8 cellular contexts compared by ENCODE assay signal in the genomic region with DNA sequence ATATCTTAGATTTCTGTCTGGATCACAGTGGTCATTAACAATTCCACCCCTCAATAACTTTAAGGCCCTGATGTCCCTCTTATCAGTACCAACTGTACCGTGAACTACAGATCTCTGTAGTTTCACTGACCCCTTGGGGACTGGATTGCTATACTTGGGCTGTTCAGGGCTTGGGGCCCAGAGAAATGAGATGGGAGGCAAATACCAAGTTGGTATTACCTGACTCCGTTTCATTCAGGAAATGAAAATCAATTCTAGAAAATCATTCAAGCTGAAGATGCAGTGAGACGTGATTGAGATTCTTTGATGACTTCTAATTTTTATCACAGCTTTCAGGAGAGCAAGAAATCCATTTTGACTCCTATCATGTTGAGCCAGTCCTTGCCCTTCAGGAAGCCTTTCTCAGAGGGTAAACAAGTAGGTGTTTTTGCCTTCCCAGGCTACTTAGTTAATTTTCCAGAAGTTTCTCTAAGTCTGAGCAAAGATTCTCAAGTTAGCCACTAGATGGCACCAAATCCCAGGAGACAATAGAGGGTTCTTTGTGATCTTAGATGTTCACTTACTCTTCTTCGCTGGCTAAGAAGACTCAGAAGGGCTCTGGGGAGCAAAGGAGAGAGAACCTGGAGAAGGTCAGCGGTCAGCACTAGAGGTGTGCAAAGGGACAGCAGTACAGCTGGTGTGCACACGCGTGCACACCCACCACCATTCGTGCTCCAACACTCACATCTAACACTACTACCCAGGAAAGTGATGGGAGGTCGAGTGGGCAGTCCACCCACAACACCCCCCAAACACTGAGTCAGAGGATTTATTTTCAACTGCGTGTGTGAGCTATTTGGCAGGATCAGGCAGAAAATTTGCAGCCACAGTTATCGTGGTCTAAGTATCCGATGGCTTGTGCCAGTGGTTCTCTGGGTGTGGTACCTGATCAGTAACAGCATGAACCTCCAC. TPM values are rescaled to one million over a fixed set of nuclear protein-coding genes. Genes with fewer than 3 reads are reported as not detected.
DNase-seq lines count a peak whose midpoint lies in the region; ATAC-seq and TF ChIP-seq lines count a peak whose summit lies in the region.

No MANE protein-coding gene starts in this region.

- H3K9ac ChIP-seq in iPS-18a (ENCODE audit: low read length) (no peak overlapping the region), skeletal muscle satellite cell (ENCODE audit: low read depth, low read length) (no peak overlapping the region)

- H2AFZ ChIP-seq in OCI-LY7 (ENCODE audit: low read length): no peak overlapping the region

- peak; percentile 57 for ATAC-seq in GM21360 (IDR thresholded peaks at IDR 0.05; ENCODE audit: unreplicated experiment)

- no peaks in the 10 kb centered on the region for H3K9me3 ChIP-seq in OCI-LY7 (ENCODE audit: low read length)
- no peaks in the 10 kb centered on the region for H3K9me3 ChIP-seq in iPS-18a (ENCODE audit: control insufficient read depth, low read depth, low read length)
- no peaks in the 10 kb centered on the region for H3K9me3 ChIP-seq in skeletal muscle satellite cell (replicated peaks; ENCODE audit: low read length)

- POLR2A ChIA-PET in OCI-LY7 (lab: Charles Lee): interaction anchor here (1.1 kb wide), 1 partner anchor 178 kb away, joined by 3 read pairs; no protein-coding TSS in a partner anchor

- H3K27me3 ChIP-seq in iPS-18a (ENCODE audit: control insufficient read depth, insufficient read depth, low read length): no peaks in the 10 kb centered on the region
- no peaks in the 10 kb centered on the region for H3K27me3 ChIP-seq in skeletal muscle satellite cell (ENCODE audit: control insufficient read depth, insufficient read depth, low read length)

- BruUV-seq in OCI-LY7 (replicated peaks; lab: Mats Ljungman, UMichigan): no TSS peak

- peak overlapping the region; percentile 47 for H3K27ac ChIP-seq in OCI-LY7 (ENCODE audit: low read depth, low read length, poor library complexity, severe bottlenecking)
- H3K27ac ChIP-seq in iPS-18a (ENCODE audit: low read length): peak overlapping the region; percentile 7

- no peaks in the 10 kb centered on the region for H4K20me1 ChIP-seq in OCI-LY7 (ENCODE audit: insufficient read depth, low read length)

- no peaks in the 10 kb centered on the region for H3K9me2 ChIP-seq in OCI-LY7 (ENCODE audit: insufficient read depth, low read length)

- TF ChIP-seq CTCF in OCI-LY7 (conservative IDR thresholded peaks at IDR 0.05; ENCODE audit: low read length) (peak; percentile 84), astrocyte of the cerebellum (IDR thresholded peaks at IDR 0.05; ENCODE audit: low read depth, low read length, missing control alignments) (peak; percentile 79)

- H3K4me2 ChIP-seq in OCI-LY7 (ENCODE audit: low read length) (peak overlapping the region; percentile 36; the same call in 1 of the 2 replicates), skeletal muscle satellite cell (ENCODE audit: low read length) (peak overlapping the region; percentile 21)

- peak; percentile 79 for DNase-seq in DMS 273 (lab: John Stamatoyannopoulos, UW; ENCODE audit: unreplicated experiment)
- no peak for DNase-seq in DMS 273 treated with DMSO at 0.1 percent for 48 hours (lab: John Stamatoyannopoulos, UW)
- peak; percentile 10 for DNase-seq in HPDE6-E6E7 (ENCODE audit: extremely low spot score)
- DNase-seq in OCI-LY7 (ENCODE audit: low spot score): peak; percentile 64
- DNase-seq in astrocyte of the cerebellum (ENCODE audit: low read depth): peak; percentile 74

- intact Hi-C loops in OCI-LY7 (cut with micrococcal nuclease; ENCODE audit: unreplicated experiment): loop anchor here (2.0 to 5.0 kb wide), 2 partner anchors 177 to 383 kb away; no protein-coding TSS in a partner anchor

- in situ Hi-C loops in astrocyte of the cerebellum (cut with HindIII; ENCODE audit: low sequenced_read_pairs): no loop called here

- H3K36me3 ChIP-seq in OCI-LY7 (ENCODE audit: insufficient read depth, low read length): peaks cover 30% of the 10 kb centered on the region
- peaks cover 22% of the 10 kb centered on the region for H3K36me3 ChIP-seq in iPS-18a (ENCODE audit: control insufficient read depth, low read depth, low read length)
- H3K36me3 ChIP-seq in skeletal muscle satellite cell (ENCODE audit: insufficient read depth, low read length): peaks cover 14% of the 10 kb centered on the region

- H3K4me1 ChIP-seq in OCI-LY7 (ENCODE audit: insufficient read depth, low read length, poor library complexity, severe bottlenecking) (peaks cover 12% of the 10 kb centered on the region), iPS-18a (ENCODE audit: control insufficient read depth, low read depth, low read length) (peaks cover 15% of the 10 kb centered on the region), skeletal muscle satellite cell (ENCODE audit: control insufficient read depth, insufficient read depth, low read length) (peaks cover 8% of the 10 kb centered on the region)

- H3K4me3 ChIP-seq in OCI-LY7 (ENCODE audit: low read depth, low read length, poor library complexity, severe bottlenecking): no peak overlapping the region
- H3K4me3 ChIP-seq in astrocyte of the cerebellum (ENCODE audit: low read depth, low read length): no peak overlapping the region
- H3K4me3 ChIP-seq in iPS-18a (ENCODE audit: low read length): no peak overlapping the region
- no peak overlapping the region for H3K4me3 ChIP-seq in skeletal muscle satellite cell (ENCODE audit: low read length)

- CTCF ChIA-PET in OCI-LY7 (lab: Charles Lee; ENCODE audit: unreplicated experiment): no interaction called here

- H3K79me2 ChIP-seq in OCI-LY7 (ENCODE audit: insufficient read depth, low read depth, low read length): peaks cover 30% of the 10 kb centered on the region

RNA-seq across cellular contexts. Expression of a gene that starts 7.4 kb away (rescaled TPM):
- 23.5 and 29.3 TPM in 2 replicates for total RNA-seq in OCI-LY7 (2014; rRNA removed; shearing (Covaris generic))
- total RNA-seq in OCI-LY7 (2022): 33.1 and 38.1 TPM in 2 replicates
- total RNA-seq in skeletal muscle satellite cell (2012; rRNA removed): 39.1 and 47.1 TPM in 2 replicates

RNA-seq across cellular contexts. Expression of a gene that starts 7.7 kb away (rescaled TPM):
- 47.6 and 51.1 TPM in 2 replicates for total RNA-seq in OCI-LY7 (2014; rRNA removed; shearing (Covaris generic))
- 48.7 and 49.4 TPM in 2 replicates for total RNA-seq in OCI-LY7 (2022)
- total RNA-seq in skeletal muscle satellite cell (2012; rRNA removed): 38.5 and 42.4 TPM in 2 replicates

RNA-seq across cellular contexts. Expression of a gene that starts 24.6 kb away (rescaled TPM):
- total RNA-seq in OCI-LY7 (2014; rRNA removed; shearing (Covaris generic)): 2,042 and 2,127 TPM in 2 replicates
- total RNA-seq in OCI-LY7 (2022): 431 and 447 TPM in 2 replicates
- total RNA-seq in skeletal muscle satellite cell (2012; rRNA removed): 348 and 432 TPM in 2 replicates

RNA-seq across cellular contexts. Expression of a gene that starts 29.5 kb away (rescaled TPM):
- 126 and 133 TPM in 2 replicates for total RNA-seq in OCI-LY7 (2014; rRNA removed; shearing (Covaris generic))
- total RNA-seq in OCI-LY7 (2022): 140 and 147 TPM in 2 replicates
- total RNA-seq in skeletal muscle satellite cell (2012; rRNA removed): not detected in 2 replicates
